11 cellular contexts compared by ENCODE assay signal in the genomic region with DNA sequence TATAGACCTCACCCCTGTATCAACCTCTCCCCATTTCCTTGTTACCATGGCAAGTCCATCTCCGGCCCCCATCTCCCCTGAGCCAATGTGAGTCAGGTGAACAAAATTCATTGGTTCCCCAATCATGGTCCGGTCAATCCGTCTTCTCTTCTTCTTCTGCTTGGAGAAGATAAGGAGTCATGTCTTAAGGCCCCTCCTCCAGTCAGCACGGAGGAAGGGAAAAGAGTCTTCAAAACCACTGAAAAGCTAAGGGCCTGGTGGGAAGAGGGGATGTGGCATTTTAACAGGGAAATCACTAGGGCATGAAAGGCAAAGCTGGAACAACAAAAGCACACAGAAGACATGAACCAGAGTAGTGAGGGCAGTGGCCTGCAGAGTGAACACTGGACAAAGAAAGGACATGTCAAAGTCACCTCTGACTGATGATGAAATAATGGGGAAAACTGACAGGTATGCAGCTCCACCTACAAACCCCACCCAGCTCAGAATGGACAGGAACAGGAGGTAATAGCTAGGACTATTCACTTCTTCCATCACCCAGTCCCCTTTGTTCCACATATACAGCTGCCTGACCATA. TPM values are rescaled to one million over a fixed set of nuclear protein-coding genes. Genes with fewer than 3 reads are reported as not detected.
A peak's percentile ranks its signal among the peaks of the same experiment; 100 is the strongest.
DNase-seq lines count a peak whose midpoint lies in the region; ATAC-seq, FAIRE-seq and TF ChIP-seq lines count a peak whose summit lies in the region.
"Had no signal": no experiment of that assay in that cellular context is flagged by ENCODE, and none has a peak within 500 bp of the region (broad histone marks: within the 10 kb centered on the region; RNA-seq: fewer than 3 reads in every experiment).

No MANE protein-coding gene starts in this region.

- peaks cover 41% of the 10 kb centered on the region for H3K4me1 Mint-ChIP-seq in activated T-cell treated with anti-CD3 and anti-CD28 coated beads, Interleukin-2, amount 50 U/mL, for 72 hours (ENCODE audit: low read depth)
- peaks cover 53% of the 10 kb centered on the region for H3K4me1 Mint-ChIP-seq in activated CD8-positive, alpha-beta T cell treated with anti-CD3 and anti-CD28 coated beads for 36 hours (ENCODE audit: low read depth)

- FAIRE-seq in frontal cortex (lab: Jason Lieb, UNC) = no peak

- peaks cover 44% of the 10 kb centered on the region for H3K4me1 ChIP-seq in lower lobe of right lung
- peaks cover 38% of the 10 kb centered on the region for H3K4me1 ChIP-seq in stomach smooth muscle (ENCODE audit: control insufficient read depth, insufficient read depth, low read length)

- H3K4me3 ChIP-seq in lower lobe of right lung = peak overlapping the region; percentile 94
- no peak overlapping the region for H3K4me3 ChIP-seq in stomach smooth muscle (ENCODE audit: low read length in 2 of 2)
- H3K4me3 ChIP-seq: testis had no signal

- H3K4me3 Mint-ChIP-seq in activated T-cell treated with anti-CD3 and anti-CD28 coated beads, Interleukin-2, amount 50 U/mL, for 72 hours = peak overlapping the region; percentile 87 to 99
- no peak overlapping the region for H3K4me3 Mint-ChIP-seq in activated CD8-positive, alpha-beta T cell treated with anti-CD3 and anti-CD28 coated beads for 36 hours

- TF ChIP-seq CTCF in activated CD8-positive, alpha-beta T cell treated with anti-CD3 and anti-CD28 coated beads for 36 hours (IDR thresholded peaks at IDR 0.05) = no peak
- no peak for TF ChIP-seq CTCF in lower lobe of right lung (IDR thresholded peaks at IDR 0.05)

- H3K9me3 ChIP-seq in lower lobe of right lung (no peaks in the 10 kb centered on the region), stomach smooth muscle (ENCODE audit: control insufficient read depth in 2 of 2, low read length in 2 of 2) (no peaks in the 10 kb centered on the region)
- H3K9me3 ChIP-seq: SK-N-SH, testis had no signal

- POLR2A ChIA-PET in activated CD8-positive, alpha-beta T cell treated with anti-CD3 and anti-CD28 coated beads for 36 hours (lab: Charles Lee) = interaction anchor here (0.9 to 1.3 kb wide), 2 partner anchors 8 to 76 kb away, joined by 3 read pairs; no protein-coding TSS in a partner anchor

- intact Hi-C loops in activated CD8-positive, alpha-beta T cell treated with anti-CD3 and anti-CD28 coated beads for 36 hours (cut with micrococcal nuclease) = loop anchor here (5.0 kb wide), 1 partner anchor 33 kb away; no protein-coding TSS in a partner anchor
- intact Hi-C loops in lower lobe of right lung (cut with DNase I) = no loop called here

- peak overlapping the region in 1 of 2 donors; percentile 36 for H3K9ac ChIP-seq in stomach smooth muscle (ENCODE audit: low read length in 2 of 2)
- H3K9ac ChIP-seq: SK-N-SH had no signal

- peaks cover 0 to 2% of the 10 kb centered on the region in 2 donors for H3K9me3 Mint-ChIP-seq in activated T-cell treated with anti-CD3 and anti-CD28 coated beads, Interleukin-2, amount 50 U/mL, for 72 hours
- H3K9me3 Mint-ChIP-seq in activated CD8-positive, alpha-beta T cell treated with anti-CD3 and anti-CD28 coated beads for 36 hours = no peaks in the 10 kb centered on the region
- H3K9me3 Mint-ChIP-seq: dendritic cell treated with granulocyte-macrophage colony-stimulating factor and Interleukin-4, amounts not matched to agents 40 ng/mL and 50 ng/mL, for 4 days had no signal

- ATAC-seq in activated T-cell treated with anti-CD3 and anti-CD28 coated beads, Interleukin-2, amount 50 U/mL, for 72 hours (replicated peaks in 1 of 2) = no peak
- no peak for ATAC-seq in activated CD8-positive, alpha-beta T cell treated with anti-CD3 and anti-CD28 coated beads for 36 hours
- ATAC-seq in lower lobe of right lung (no peak), GM21737 (IDR thresholded peaks at IDR 0.05; ENCODE audit: unreplicated experiment) (no peak)

- no peaks in the 10 kb centered on the region for H3K27me3 Mint-ChIP-seq in activated T-cell treated with anti-CD3 and anti-CD28 coated beads, Interleukin-2, amount 50 U/mL, for 72 hours (ENCODE audit: low read depth)
- no peaks in the 10 kb centered on the region for H3K27me3 Mint-ChIP-seq in activated CD8-positive, alpha-beta T cell treated with anti-CD3 and anti-CD28 coated beads for 36 hours
- H3K27me3 Mint-ChIP-seq: dendritic cell treated with granulocyte-macrophage colony-stimulating factor and Interleukin-4, amounts not matched to agents 40 ng/mL and 50 ng/mL, for 4 days had no signal

- peak overlapping the region; percentile 90 for H3K27ac Mint-ChIP-seq in activated T-cell treated with anti-CD3 and anti-CD28 coated beads, Interleukin-2, amount 50 U/mL, for 72 hours
- peak overlapping the region; percentile 95 for H3K27ac Mint-ChIP-seq in activated CD8-positive, alpha-beta T cell treated with anti-CD3 and anti-CD28 coated beads for 36 hours
- H3K27ac Mint-ChIP-seq: dendritic cell treated with granulocyte-macrophage colony-stimulating factor and Interleukin-4, amounts not matched to agents 40 ng/mL and 50 ng/mL, for 4 days had no signal

- CTCF ChIA-PET in activated CD8-positive, alpha-beta T cell treated with anti-CD3 and anti-CD28 coated beads for 36 hours (lab: Charles Lee) = interaction anchor here (1.0 to 6.5 kb wide), 4 partner anchors 16 to 75 kb away, joined by 4 to 40 read pairs (median 6); a partner anchor contains a TSS

- H3K36me3 Mint-ChIP-seq in activated T-cell treated with anti-CD3 and anti-CD28 coated beads, Interleukin-2, amount 50 U/mL, for 72 hours (ENCODE audit: insufficient read depth in 2 of 2) = peaks cover 22 to 53% of the 10 kb centered on the region in 2 donors
- H3K36me3 Mint-ChIP-seq in activated CD8-positive, alpha-beta T cell treated with anti-CD3 and anti-CD28 coated beads for 36 hours (ENCODE audit: low read depth) = peaks cover 76% of the 10 kb centered on the region

- peaks cover 63% of the 10 kb centered on the region for H3K36me3 ChIP-seq in lower lobe of right lung
- H3K36me3 ChIP-seq in stomach smooth muscle (ENCODE audit: control insufficient read depth in 2 of 2, insufficient read depth in 2 of 2, low read length in 2 of 2) = peaks cover 39 to 43% of the 10 kb centered on the region in 2 donors

- H3K27ac ChIP-seq in lower lobe of right lung = no peak overlapping the region
- peak overlapping the region; percentile 91 for H3K27ac ChIP-seq in stomach smooth muscle (ENCODE audit: low read length)

- DNase-seq in activated T-cell treated with anti-CD3 and anti-CD28 coated beads, Interleukin-2, amount 50 U/mL, for 72 hours = no peak
- DNase-seq in activated T-cell treated with anti-CD3 and anti-CD28 coated beads for 4 hours (no peak), lower lobe of right lung (no peak), frontal cortex (ENCODE audit: low spot score in 2 of 2) (no peak), iPS-NIHi7 (ENCODE audit: extremely low spot score) (no peak)
- DNase-seq in activated CD8-positive, alpha-beta T cell treated with anti-CD3 and anti-CD28 coated beads for 36 hours = no peak
- DNase-seq: SK-N-SH, testis had no signal

- H3K27me3 ChIP-seq in lower lobe of right lung (ENCODE audit: low read depth) = no peaks in the 10 kb centered on the region
- H3K27me3 ChIP-seq in stomach smooth muscle (ENCODE audit: control insufficient read depth in 1 of 2, insufficient read depth in 2 of 2, low read length in 2 of 2) = no peaks in the 10 kb centered on the region
- H3K27me3 ChIP-seq: testis had no signal

RNA-seq across cellular contexts. Expression of a gene that starts 4.4 kb away (rescaled TPM):
- 100 to 1,000 TPM; 210 to 220 TPM for total RNA-seq in activated T-cell treated with anti-CD3 and anti-CD28 coated beads, Interleukin-2, amount 50 U/mL, for 72 hours
- total RNA-seq in activated CD8-positive, alpha-beta T cell treated with anti-CD3 and anti-CD28 coated beads for 36 hours = 10 to 100 TPM; 86.5 to 92.8 TPM
- 114 TPM for total RNA-seq in lower lobe of right lung
- total RNA-seq in frontal cortex = 31.0 TPM

RNA-seq across cellular contexts. Expression of a gene that starts 5.1 kb away (rescaled TPM):
- total RNA-seq in activated T-cell treated with anti-CD3 and anti-CD28 coated beads, Interleukin-2, amount 50 U/mL, for 72 hours = 1 to 10 TPM; 5.3 to 5.6 TPM
- 1 to 10 TPM; 4.2 to 4.8 TPM for total RNA-seq in activated CD8-positive, alpha-beta T cell treated with anti-CD3 and anti-CD28 coated beads for 36 hours
- total RNA-seq in lower lobe of right lung (0.56 TPM), frontal cortex (95.8 TPM)

RNA-seq across cellular contexts. Expression of a gene that starts 7.5 kb away (rescaled TPM):
- 1 to 10 TPM; 2.1 to 3.1 TPM for total RNA-seq in activated T-cell treated with anti-CD3 and anti-CD28 coated beads, Interleukin-2, amount 50 U/mL, for 72 hours
- total RNA-seq in activated CD8-positive, alpha-beta T cell treated with anti-CD3 and anti-CD28 coated beads for 36 hours = 1 to 10 TPM; 1.4 to 1.9 TPM
- total RNA-seq in lower lobe of right lung (4.8 TPM), frontal cortex (2.0 TPM)

RNA-seq across cellular contexts. Expression of a gene that starts 15.5 kb away (rescaled TPM):
- 10 to 100 TPM; 22.7 to 29.1 TPM for total RNA-seq in activated T-cell treated with anti-CD3 and anti-CD28 coated beads, Interleukin-2, amount 50 U/mL, for 72 hours
- 10 to 100 TPM; 17.5 to 19.3 TPM for total RNA-seq in activated CD8-positive, alpha-beta T cell treated with anti-CD3 and anti-CD28 coated beads for 36 hours
- total RNA-seq in lower lobe of right lung (14.1 TPM), frontal cortex (9.4 TPM)

RNA-seq across cellular contexts. Expression of a gene that starts 18.7 kb away (rescaled TPM):
- 1 to 10 TPM; 2.8 to 5.3 TPM for total RNA-seq in activated T-cell treated with anti-CD3 and anti-CD28 coated beads, Interleukin-2, amount 50 U/mL, for 72 hours
- total RNA-seq in activated CD8-positive, alpha-beta T cell treated with anti-CD3 and anti-CD28 coated beads for 36 hours = 1 to 10 TPM in 1 of 2 experiments, under 1 TPM in 1; 0.54 to 1.4 TPM
- total RNA-seq in lower lobe of right lung = 8.2 TPM
- total RNA-seq in frontal cortex = under 0.01 TPM

Comparison
In these comparisons a context has a peak if more than half of its experiments do, and no peak if none do; other contexts are left out.
1. RNA of a gene that starts 5.1 kb away (total RNA-seq): 95.8 TPM in frontal cortex (single experiment); 5.3 to 5.6 TPM in activated T-cell treated with anti-CD3 and anti-CD28 coated beads, Interleukin-2, amount 50 U/mL, for 72 hours, 4.2 to 4.8 TPM in activated CD8-positive, alpha-beta T cell treated with anti-CD3 and anti-CD28 coated beads for 36 hours and 0.56 TPM in lower lobe of right lung (single experiment); every median in the first group is over 10 times any median in the second.